Comparison of ENCODE assay signal across 1 cellular context in genomic region chr5:83922699-83923098, GRCh38.
TF ChIP-seq lines count a peak whose summit lies in the region.

No MANE protein-coding gene starts in this region.

TF ChIP-seq in WTC11, 78 proteins besides CTCF, POLR2A, EP300 and RAD21 (continued from another document):
- TF ChIP-seq ZBTB43 (CRISPR knock-in tag; IDR thresholded peaks at IDR 0.05) (no peak), ZBTB21 (CRISPR knock-in tag; IDR thresholded peaks at IDR 0.05; ENCODE audit: borderline replicate concordance) (no peak), ATF1 (CRISPR knock-in tag; IDR thresholded peaks at IDR 0.05) (no peak), TEAD1 (CRISPR knock-in tag; IDR thresholded peaks at IDR 0.05) (no peak), ATF3 (CRISPR knock-in tag; conservative IDR thresholded peaks at IDR 0.05) (no peak), MXD4 (CRISPR knock-in tag; IDR thresholded peaks at IDR 0.05; ENCODE audit: borderline replicate concordance) (no peak), EMX1 (CRISPR knock-in tag; IDR thresholded peaks at IDR 0.05) (no peak)
